5 cellular contexts compared by ENCODE assay signal in the genomic region with DNA sequence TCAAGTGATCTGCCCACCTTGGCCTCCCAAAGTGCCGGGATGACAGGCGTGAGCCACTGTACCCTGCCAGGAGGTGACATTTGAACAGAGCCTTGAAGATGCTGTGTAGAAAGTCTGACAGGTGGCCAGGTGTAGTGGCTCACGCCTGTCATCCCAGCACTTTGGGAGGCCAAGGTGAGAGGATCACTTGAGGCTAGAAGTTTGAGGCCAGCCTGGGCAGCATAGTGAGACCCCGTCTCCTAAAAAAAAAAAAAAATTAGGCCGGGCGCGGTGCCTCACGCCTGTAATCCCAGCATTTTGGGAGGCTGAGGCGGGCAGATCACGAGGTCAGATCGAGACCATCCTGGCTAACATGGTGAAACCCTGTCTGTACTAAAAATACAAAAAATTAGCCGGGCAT. TPM values are rescaled to one million over a fixed set of nuclear protein-coding genes. Genes with fewer than 3 reads are reported as not detected.
"Had no signal": no experiment of that assay in that cellular context is flagged by ENCODE, and none has a peak within 500 bp of the region (broad histone marks: within the 10 kb centered on the region; RNA-seq: fewer than 3 reads in every experiment).

No MANE protein-coding gene starts in this region.

RNA-seq across cellular contexts. Expression of gene TTLL13, which starts 29.1 kb away (rescaled TPM):
- total RNA-seq: aorta, ascending aorta, astrocyte, body of pancreas, chondrocyte had no signal
- polyA plus RNA-seq: aorta had no signal
